ENCODE assay signal across 22 cellular contexts in the genomic region with DNA sequence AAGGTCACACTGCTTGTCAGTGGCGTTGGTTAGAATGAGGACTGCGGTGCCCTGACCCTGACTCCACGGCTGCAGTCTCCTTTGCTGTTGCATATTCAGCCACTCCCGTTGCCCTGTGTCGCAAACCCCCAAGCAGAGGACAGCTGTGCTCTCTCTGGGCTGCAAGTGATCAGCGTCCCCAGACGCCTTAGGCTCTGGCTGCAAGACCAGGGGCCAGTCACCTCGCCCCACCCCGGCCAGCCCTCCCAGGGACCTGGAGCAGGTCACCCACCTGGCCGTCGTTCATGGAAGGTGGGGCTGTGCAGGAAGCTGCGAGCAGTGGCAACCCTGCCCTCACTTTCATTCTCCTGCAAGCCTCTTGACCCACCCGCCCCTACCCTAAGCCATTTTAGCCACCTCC. TPM values are rescaled to one million over a fixed set of nuclear protein-coding genes. Genes with fewer than 3 reads are reported as not detected.
A peak's percentile ranks its signal among the peaks of the same experiment; 100 is the strongest.
DNase-seq lines count a peak whose midpoint lies in the region; ATAC-seq, FAIRE-seq and TF ChIP-seq lines count a peak whose summit lies in the region.
"Had no signal": no experiment of that assay in that cellular context is flagged by ENCODE, and none has a peak within 500 bp of the region (broad histone marks: within the 10 kb centered on the region; RNA-seq: fewer than 3 reads in every experiment).

No MANE protein-coding gene starts in this region.

- no peak overlapping the region for H2AFZ ChIP-seq in HepG2 (ENCODE audit: low read length)

- FAIRE-seq in HepG2 (lab: Jason Lieb, UNC) = no peak
- FAIRE-seq: A204.1, GM12891, GM19239, H1 had no signal

- TF ChIP-seq POLR2A in NB4 (IDR thresholded peaks at IDR 0.05; ENCODE audit: extremely low read depth, insufficient read length) (no peak), HepG2 (IDR thresholded peaks at IDR 0.05; ENCODE audit: insufficient read depth in 1 of 2, low read depth in 2 of 2, low read length in 2 of 2) (no peak)

- no peaks in the 10 kb centered on the region for H3K79me2 ChIP-seq in HepG2 (ENCODE audit: insufficient read depth, low read length)

- POLR2A ChIA-PET in HepG2 (lab: Yijun Ruan, JAX) = no interaction called here
- POLR2A ChIA-PET in HEK293T (lab: Yijun Ruan, JAX) = no interaction called here
- POLR2A ChIA-PET in GM10248 (lab: Yijun Ruan, JAX) = no interaction called here

- ATAC-seq in HepG2 = no peak

- no peak overlapping the region for H3K4me3 Mint-ChIP-seq in type B pancreatic cell
- H3K4me3 Mint-ChIP-seq: CD4-positive, CD25-positive, alpha-beta regulatory T cell; CD8-positive, alpha-beta memory T cell had no signal

- no peaks in the 10 kb centered on the region for H3K4me1 ChIP-seq in HepG2 (ENCODE audit: insufficient read depth, low read length)
- H3K4me1 ChIP-seq: BE2C, HAP-1 had no signal

- H3K4me2 ChIP-seq in HepG2 (ENCODE audit: low read depth, low read length) = no peak overlapping the region

- H3K4me3 ChIP-seq in NB4 (ENCODE audit: low read depth, low read length) (no peak overlapping the region), HepG2 (replicated peaks in 1 of 3; ENCODE audit: insufficient read depth in 1 of 3, low read depth in 2 of 3, low read length in 3 of 3) (no peak overlapping the region)
- H3K4me3 ChIP-seq: HAP-1 had no signal

- BruUV-seq in HepG2 (replicated peaks; lab: Mats Ljungman, UMichigan) = no TSS peak

- H3K27me3 Mint-ChIP-seq in type B pancreatic cell = no peaks in the 10 kb centered on the region

- in situ Hi-C loops in HepG2 (cut with HindIII; ENCODE audit: extremely low pct_ligation_motif_present, low pct_unique_long_range_greater_than_20kb) = no loop called here

- TF ChIP-seq CTCF in NB4 (IDR thresholded peaks at IDR 0.05; ENCODE audit: low read depth, low read length) (no peak), HepG2 (CRISPR knock-in tag; IDR thresholded peaks at IDR 0.05) (no peak), type B pancreatic cell (conservative IDR thresholded peaks at IDR 0.05) (no peak), GM10248 (IDR thresholded peaks at IDR 0.05; ENCODE audit: control extremely low read depth, extremely low read depth, low read depth, missing control alignments) (no peak)

- no peaks in the 10 kb centered on the region for H3K36me3 ChIP-seq in HepG2 (replicated peaks in 1 of 2; ENCODE audit: control insufficient read depth in 1 of 2, insufficient read depth in 2 of 2, low read length in 2 of 2)
- H3K36me3 ChIP-seq: BE2C, HAP-1 had no signal

- CTCF ChIA-PET in HepG2 (lab: Yijun Ruan, JAX; ENCODE audit: low intra/inter-chr PET ratio, low total read pairs) = no interaction called here
- CTCF ChIA-PET in HEK293T (lab: Yijun Ruan, JAX) = no interaction called here
- CTCF ChIA-PET in GM10248 (lab: Yijun Ruan, JAX) = no interaction called here

- no peaks in the 10 kb centered on the region; the same call in 1 of the 2 replicates for H3K9me3 ChIP-seq in HepG2 (ENCODE audit: low read length)
- H3K9me3 ChIP-seq: BE2C, HAP-1 had no signal

- H4K20me1 ChIP-seq in HepG2 (ENCODE audit: insufficient read depth, low read length) = no peaks in the 10 kb centered on the region

- no peak overlapping the region for H3K9ac ChIP-seq in HepG2 (ENCODE audit: insufficient read depth, low read depth, low read length)

- DNase-seq in NB4 (ENCODE audit: low read depth) (peak; percentile 37), RPMI8226 (peak; percentile 2), HepG2 (ENCODE audit: low spot score) (no peak), type B pancreatic cell (ENCODE audit: extremely low spot score, unreplicated experiment) (peak; percentile 59), HEK293T (ENCODE audit: extremely low spot score) (no peak), GM10248 (ENCODE audit: extremely low spot score) (no peak)
- no peak for DNase-seq in stimulated activated CD4-positive, alpha-beta T cell treated with anti-CD3 and anti-CD28 coated beads, Interleukin-1b, Interleukin-23, amount 100 ng/mL, for 48 hours
- DNase-seq: ACHN; BE2C; C1 segment of cervical spinal cord; CD4-positive, CD25-positive, alpha-beta regulatory T cell; CD8-positive, alpha-beta memory T cell; COR-L47; DMS 273 treated with DMSO at 0.1 percent for 48 hours; DMS53; DND-41; EL had no signal

- H3K27me3 ChIP-seq in HepG2 (ENCODE audit: control insufficient read depth in 1 of 2, insufficient read depth in 2 of 2, low read length in 2 of 2) = peaks cover 0 to 16% of the 10 kb centered on the region in 2 experiments; a peak in 3 of 5 replicates
- H3K27me3 ChIP-seq: BE2C had no signal

- peaks cover 9% of the 10 kb centered on the region for H3K9me3 Mint-ChIP-seq in type B pancreatic cell

- no peak for TF ChIP-seq RAD21 in HepG2 (CRISPR knock-in tag; IDR thresholded peaks at IDR 0.05)

- intact Hi-C loops in HepG2 (cut with micrococcal nuclease; ENCODE audit: unreplicated experiment) = no loop called here

- H3K4me1 Mint-ChIP-seq in type B pancreatic cell (ENCODE audit: unreplicated experiment) = peaks cover 6% of the 10 kb centered on the region
- H3K4me1 Mint-ChIP-seq: CD4-positive, CD25-positive, alpha-beta regulatory T cell; CD8-positive, alpha-beta memory T cell had no signal

- TF ChIP-seq EP300 in HepG2 (IDR thresholded peaks at IDR 0.05; ENCODE audit: low read depth in 2 of 2, low read length in 2 of 2) (no peak), HepG2 (CRISPR knock-in tag; IDR thresholded peaks at IDR 0.05; ENCODE audit: borderline replicate concordance) (no peak)

- no peak overlapping the region for H3K27ac Mint-ChIP-seq in type B pancreatic cell
- H3K27ac Mint-ChIP-seq: CD4-positive, CD25-positive, alpha-beta regulatory T cell had no signal

- WGBS in HepG2 (ENCODE audit: low lambda C conversion rate) = 5% methylated on average over 4 of the region's 13 CpGs

- no peak overlapping the region for H3K27ac ChIP-seq in HepG2 (ENCODE audit: extremely low read length, insufficient read depth, low read length)

- H3K36me3 Mint-ChIP-seq in type B pancreatic cell = no peaks in the 10 kb centered on the region

TF ChIP-seq in HepG2, 621 proteins besides CTCF, POLR2A, EP300 and RAD21:
- no peak for TF ChIP-seq ZNF567 (CRISPR knock-in tag; IDR thresholded peaks at IDR 0.05; ENCODE audit: borderline replicate concordance)
- TF ChIP-seq ZNF768 (CRISPR knock-in tag; IDR thresholded peaks at IDR 0.05) = 0 out of 2 replicates have a peak, but pooled peaks have one; percentile 14
- no peak for TF ChIP-seq ATRX (CRISPR knock-in tag; IDR thresholded peaks at IDR 0.05; ENCODE audit: borderline replicate concordance)
- TF ChIP-seq ZNF781 (CRISPR knock-in tag; IDR thresholded peaks at IDR 0.05; ENCODE audit: borderline replicate concordance, not compliant biosample characterization) = no peak
- TF ChIP-seq, protein P1, sequence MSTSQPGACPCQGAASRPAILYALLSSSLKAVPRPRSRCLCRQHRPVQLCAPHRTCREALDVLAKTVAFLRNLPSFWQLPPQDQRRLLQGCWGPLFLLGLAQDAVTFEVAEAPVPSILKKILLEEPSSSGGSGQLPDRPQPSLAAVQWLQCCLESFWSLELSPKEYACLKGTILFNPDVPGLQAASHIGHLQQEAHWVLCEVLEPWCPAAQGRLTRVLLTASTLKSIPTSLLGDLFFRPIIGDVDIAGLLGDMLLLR (CRISPR knock-in tag; IDR thresholded peaks at IDR 0.05) = no peak
- TF ChIP-seq ZNF883 (CRISPR knock-in tag; IDR thresholded peaks at IDR 0.05; ENCODE audit: not compliant biosample characterization) = no peak
- TF ChIP-seq ZNF550 (CRISPR knock-in tag; IDR thresholded peaks at IDR 0.05; ENCODE audit: borderline replicate concordance) = no peak

TF ChIP-seq in HEK293T, 16 proteins besides CTCF, POLR2A, EP300 and RAD21:
- TF ChIP-seq FOXM1 (IDR thresholded peaks at IDR 0.05; ENCODE audit: borderline replicate concordance) (no peak), SUZ12 (IDR thresholded peaks at IDR 0.05) (no peak), ZNF384 (IDR thresholded peaks at IDR 0.05) (no peak), NFRKB (IDR thresholded peaks at IDR 0.05) (no peak)

RNA-seq across cellular contexts. Expression of a gene that starts 51.6 kb away (rescaled TPM):
- 1.5 and 1.7 TPM in 2 replicates for total RNA-seq in HepG2 (2016; rRNA removed; fragmentation: Illumina TruSeq; extraction: Trizol)
- 1.5 and 2.2 TPM in 2 replicates for total RNA-seq in HepG2 (2016; cell fraction: cytosol; rRNA removed; fragmentation: Illumina TruSeq; extraction: Trizol; ENCODE audit: low read depth)
- 0.46 and 0.82 TPM in 2 replicates for total RNA-seq in HepG2 (2016; cell fraction: insoluble cytoplasmic fraction; rRNA removed; fragmentation: Illumina TruSeq; extraction: Trizol)
- total RNA-seq in HepG2 (2016; cell fraction: membrane; rRNA removed; fragmentation: Illumina TruSeq; extraction: Trizol) = 3.1 and 3.9 TPM in 2 replicates
- 1.2 and 2.1 TPM in 2 replicates for total RNA-seq in HepG2 (2016; cell fraction: nucleus; rRNA removed; fragmentation: Illumina TruSeq; extraction: Trizol)
- polyA plus RNA-seq in HepG2 (2011; rRNA removed) = 1.7 and 2.2 TPM in 2 replicates
- polyA plus RNA-seq in HepG2 (2011; cell fraction: cytosol; rRNA removed) = 1.4 and 1.9 TPM in 2 replicates
- polyA plus RNA-seq in HepG2 (2011; cell fraction: nucleus; rRNA removed) = 0.77 and 0.90 TPM in 2 replicates
- 1.0 and 1.9 TPM in 2 replicates for polyA plus RNA-seq in HepG2 (2012)
- polyA plus RNA-seq in HepG2 (2016; cell fraction: cytosol; fragmentation: Illumina TruSeq; extraction: Trizol; ENCODE audit: low read depth) = 4.2 and 4.6 TPM in 2 replicates
- 0.90 and 1.9 TPM in 2 replicates for polyA plus RNA-seq in HepG2 (2016; cell fraction: insoluble cytoplasmic fraction; fragmentation: Illumina TruSeq; extraction: Trizol; ENCODE audit: low read depth)
- polyA plus RNA-seq in HepG2 (2016; cell fraction: membrane; fragmentation: Illumina TruSeq; extraction: Trizol; ENCODE audit: low read depth) = 5.3 and 5.7 TPM in 2 replicates
- polyA plus RNA-seq in HepG2 (2016; cell fraction: nucleus; fragmentation: Illumina TruSeq; extraction: Trizol; ENCODE audit: insufficient read depth, low read depth) = 1.6 and 1.7 TPM in 2 replicates
- 0.76 and 1.8 TPM in 2 replicates for polyA minus RNA-seq in HepG2 (2011; rRNA and poly(A)+ RNA removed; ENCODE audit: low replicate concordance)
- 0.89 and 1.1 TPM in 2 replicates for polyA minus RNA-seq in HepG2 (2011; cell fraction: cytosol; rRNA and poly(A)+ RNA removed)
- 2.2 and 2.3 TPM in 2 replicates for polyA minus RNA-seq in HepG2 (2011; cell fraction: nucleus; rRNA and poly(A)+ RNA removed)
- 10.1 and 14.4 TPM in 2 replicates for total RNA-seq in type B pancreatic cell (ENCODE audit: low replicate concordance)
- polyA plus RNA-seq: CD4-positive, CD25-positive, alpha-beta regulatory T cell had no signal

Comparison
In these comparisons a context has a peak if more than half of its experiments do, and no peak if none do; other contexts are left out.
1. DNase-seq: peak in NB4 (single experiment), RPMI8226 (single experiment) and type B pancreatic cell (single experiment); none in HepG2 (single experiment), HEK293T (single experiment), stimulated activated CD4-positive, alpha-beta T cell treated with anti-CD3 and anti-CD28 coated beads, Interleukin-1b, Interleukin-23, amount 100 ng/mL, for 48 hours (single experiment) and GM10248 (single experiment).